In the genomic region with DNA sequence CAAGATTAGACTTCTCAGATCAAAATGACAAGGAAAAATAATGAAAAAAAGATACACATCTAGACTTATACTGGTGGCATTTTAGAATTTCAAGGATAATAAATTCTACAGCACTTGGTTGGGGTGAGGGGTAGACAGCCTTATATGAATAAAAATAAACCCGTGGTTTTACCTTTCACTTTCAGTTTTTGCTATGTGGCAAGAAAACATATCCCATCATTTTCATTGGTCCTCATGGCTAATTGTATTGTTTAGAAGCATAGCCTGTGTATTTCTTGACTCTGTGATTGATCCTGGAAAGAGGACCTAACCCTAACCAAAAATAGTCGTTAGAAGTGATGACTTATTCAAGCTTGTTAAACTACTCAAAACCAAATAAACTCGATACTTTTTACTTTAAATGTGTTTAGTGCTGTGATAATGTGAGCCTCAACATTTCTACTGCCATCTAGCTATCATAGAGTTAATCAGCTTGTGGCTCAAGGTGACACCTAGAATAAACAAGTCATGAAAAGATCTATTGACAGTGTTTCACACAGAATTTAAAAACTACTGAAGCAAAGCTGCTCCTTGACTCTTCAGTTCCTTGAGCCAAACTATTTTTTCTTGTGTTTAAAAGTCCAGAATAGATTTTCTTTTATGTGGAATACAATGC, we compare ENCODE assay signal across 18 cellular contexts.
DNase-seq lines count a peak whose midpoint lies in the region; ATAC-seq and TF ChIP-seq lines count a peak whose summit lies in the region.
"Had no signal": no experiment of that assay in that cellular context is flagged by ENCODE, and none has a peak within 500 bp of the region (broad histone marks: within the 10 kb centered on the region; RNA-seq: fewer than 3 reads in every experiment).

No MANE protein-coding gene starts in this region.

- 26 to 31% methylated on average over 3 of the region's 3 CpGs for WGBS in gastroesophageal sphincter (ENCODE audit: low coverage in 1 of 2), 2 donors
- WGBS in prostate gland = 16% methylated on average over 3 of the region's 3 CpGs

- H3K27ac ChIP-seq in BLaER1 = peak overlapping the region; percentile 3; the same call in 1 of the 2 replicates
- H3K27ac ChIP-seq in PC-9 = no peak overlapping the region
- H3K27ac ChIP-seq in gastroesophageal sphincter = no peak overlapping the region
- H3K27ac ChIP-seq in prostate gland = no peak overlapping the region
- H3K27ac ChIP-seq: skin epidermis had no signal

- no peaks in the 10 kb centered on the region for H3K4me1 ChIP-seq in BLaER1
- no peaks in the 10 kb centered on the region for H3K4me1 ChIP-seq in PC-9 (replicated peaks; ENCODE audit: insufficient read depth)
- H3K4me1 ChIP-seq in gastroesophageal sphincter = peaks cover 0 to 5% (median 0%) of the 10 kb centered on the region in 3 donors
- no peaks in the 10 kb centered on the region for H3K4me1 ChIP-seq in prostate gland (replicated peaks)

- H3K9me3 ChIP-seq in BLaER1 (0 out of 2 replicates have a peak, but pooled peaks cover 3% of the 10 kb centered on the region), PC-9 (ENCODE audit: insufficient read depth, low read depth) (no peaks in the 10 kb centered on the region), gastroesophageal sphincter (peaks cover 0 to 7% (median 0%) of the 10 kb centered on the region in 3 donors), prostate gland (no peaks in the 10 kb centered on the region)
- H3K9me3 ChIP-seq: MG63 had no signal

- no peaks in the 10 kb centered on the region for H4K20me1 ChIP-seq in BLaER1
- no peaks in the 10 kb centered on the region for H4K20me1 ChIP-seq in PC-9 (ENCODE audit: insufficient read depth)

- H3K27me3 ChIP-seq in BLaER1 (no peaks in the 10 kb centered on the region), PC-9 (ENCODE audit: insufficient read depth, low read depth) (no peaks in the 10 kb centered on the region), gastroesophageal sphincter (no peaks in the 10 kb centered on the region), prostate gland (replicated peaks; ENCODE audit: insufficient read depth) (no peaks in the 10 kb centered on the region)
- H3K27me3 ChIP-seq: MG63 had no signal

- no peak overlapping the region for H3K9ac ChIP-seq in BLaER1

- no peaks in the 10 kb centered on the region for H3K9me2 ChIP-seq in PC-9 (ENCODE audit: insufficient read depth)

- H2AFZ ChIP-seq in PC-9 = no peak overlapping the region

- H3F3A ChIP-seq in PC-9 (ENCODE audit: insufficient read depth, low read depth) = no peaks in the 10 kb centered on the region

- TF ChIP-seq EP300 in gastroesophageal sphincter (IDR thresholded peaks at IDR 0.05) = no peak

- DNase-seq in HS-5 (ENCODE audit: low read depth) (peak; percentile 19), PC-9 (no peak), NCI-H82 treated with DMSO at 0.1 percent for 48 hours (lab: John Stamatoyannopoulos, UW; ENCODE audit: unreplicated experiment) (no peak), GM13977 (ENCODE audit: low spot score) (no peak), prostate gland (ENCODE audit: low spot score) (no peak)
- DNase-seq: activated CD4-positive, alpha-beta T cell treated with anti-CD3 and anti-CD28 coated beads for 1 hour; activated naive CD8-positive, alpha-beta T cell treated with anti-CD3 and anti-CD28 coated beads for 36 hours; cerebellar nuclear complex; erythroblast; head of caudate nucleus; HFFc6; MG63; NCI-H2171; stimulated activated naive CD8-positive, alpha-beta T cell treated with anti-CD3 and anti-CD28 coated beads, Interleukin-15, amount 100 ng/mL, for 72 hours had no signal

- no peaks in the 10 kb centered on the region for H3K36me3 ChIP-seq in BLaER1
- H3K36me3 ChIP-seq in PC-9 (ENCODE audit: low read depth) = no peaks in the 10 kb centered on the region
- H3K36me3 ChIP-seq in gastroesophageal sphincter = no peaks in the 10 kb centered on the region
- H3K36me3 ChIP-seq in prostate gland = no peaks in the 10 kb centered on the region
- H3K36me3 ChIP-seq: MG63 had no signal

- ATAC-seq in gastroesophageal sphincter (no peak), GM21526 (IDR thresholded peaks at IDR 0.05; ENCODE audit: low FRiP score, unreplicated experiment) (no peak)
- ATAC-seq: stimulated activated naive CD8-positive, alpha-beta T cell treated with anti-CD3 and anti-CD28 coated beads, Interleukin-15, amount 100 ng/mL, for 72 hours had no signal

- BruUV-seq in PC-9 (replicated peaks; lab: Mats Ljungman, UMichigan) = no TSS peak

- TF ChIP-seq CTCF in PC-9 (conservative IDR thresholded peaks at IDR 0.05) (no peak), gastroesophageal sphincter (IDR thresholded peaks at IDR 0.05) (no peak), GM13977 (IDR thresholded peaks at IDR 0.05; ENCODE audit: extremely low read depth, insufficient read depth, missing control alignments) (no peak), prostate gland (IDR thresholded peaks at IDR 0.05) (no peak)

- no peak for TF ChIP-seq POLR2A in gastroesophageal sphincter (IDR thresholded peaks at IDR 0.05)
- TF ChIP-seq POLR2A in prostate gland (IDR thresholded peaks at IDR 0.05) = no peak

- POLR2A ChIA-PET in PC-9 (lab: Charles Lee; ENCODE audit: unreplicated experiment) = no interaction called here

- H3K4me2 ChIP-seq in BLaER1 (peak overlapping the region; percentile 60), PC-9 (peak overlapping the region; percentile 54)

- H3K4me3 ChIP-seq in BLaER1 (peak overlapping the region; percentile 53), PC-9 (peak overlapping the region; percentile 24; the same call in 1 of the 2 replicates), gastroesophageal sphincter (peak overlapping the region; percentile 18 to 37), prostate gland (no peak overlapping the region)
- H3K4me3 ChIP-seq: MG63, skin epidermis had no signal

- H3K79me2 ChIP-seq in PC-9 (ENCODE audit: low read depth) = no peaks in the 10 kb centered on the region

- intact Hi-C loops in PC-9 (cut with micrococcal nuclease; ENCODE audit: unreplicated experiment) (no loop called here), prostate gland (cut with DNase I) (no loop called here)

- in situ Hi-C loops in GM13977 (cut with MboI; ENCODE audit: low pct_unique_long_range_greater_than_20kb, low sequenced_read_pairs, unreplicated experiment) = no loop called here

- CTCF ChIA-PET in PC-9 (lab: Charles Lee) = no interaction called here

Comparison
In these comparisons a context has a peak if more than half of its experiments do, and no peak if none do; other contexts are left out.
1. H3K4me3 ChIP-seq: peak in BLaER1 (single experiment), PC-9 (single experiment) and gastroesophageal sphincter (2 of 2); none in prostate gland (0 of 2).